19 cellular contexts compared by ENCODE assay signal in the genomic region with DNA sequence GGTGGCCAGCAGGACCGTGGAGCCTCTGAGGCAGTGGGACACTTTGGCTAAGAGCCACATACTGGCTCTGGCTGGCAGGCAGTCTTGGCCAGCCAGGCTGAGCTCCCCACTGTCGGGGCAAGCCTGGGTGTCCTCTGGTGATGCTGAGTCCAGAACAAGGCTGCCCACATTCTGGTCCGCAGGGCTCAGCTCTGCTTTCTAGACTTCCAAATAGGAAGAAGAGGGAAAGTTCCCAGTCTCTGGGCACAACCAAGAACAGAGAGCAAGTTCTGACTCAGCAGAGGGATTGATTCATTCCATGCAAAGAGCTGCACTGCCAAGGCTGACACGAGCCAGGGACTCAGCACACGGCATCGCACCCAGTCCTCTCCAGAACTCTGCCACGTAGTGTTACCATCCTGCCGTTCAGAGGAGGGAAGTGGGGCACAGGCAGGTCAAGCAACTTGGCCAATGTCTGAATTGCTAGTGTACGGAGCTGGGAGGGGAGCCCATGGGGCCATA. TPM values are rescaled to one million over a fixed set of nuclear protein-coding genes. Genes with fewer than 3 reads are reported as not detected.
DNase-seq lines count a peak whose midpoint lies in the region; ATAC-seq and TF ChIP-seq lines count a peak whose summit lies in the region.
"Had no signal": no experiment of that assay in that cellular context is flagged by ENCODE, and none has a peak within 500 bp of the region (broad histone marks: within the 10 kb centered on the region; RNA-seq: fewer than 3 reads in every experiment).

No MANE protein-coding gene starts in this region.

- H4K91ac ChIP-seq in neuronal stem cell (ENCODE audit: low read depth, low read length, poor library complexity): no peak overlapping the region

- H2BK15ac ChIP-seq in neuronal stem cell (ENCODE audit: low read length): no peak overlapping the region

- no peak overlapping the region for H3K27ac ChIP-seq in neuronal stem cell (replicated peaks; ENCODE audit: low read length)
- H3K27ac ChIP-seq: pancreas, thoracic aorta had no signal

- no peak overlapping the region for H3K18ac ChIP-seq in neuronal stem cell (ENCODE audit: low read length)

- H3K36me3 ChIP-seq in neuronal stem cell (replicated peaks in 1 of 2; ENCODE audit: control insufficient read depth in 2 of 2, insufficient read depth in 2 of 2, low read length in 2 of 2): no peaks in the 10 kb centered on the region
- H3K36me3 ChIP-seq: pancreas, thoracic aorta had no signal

- H3K4me2 ChIP-seq in neuronal stem cell (ENCODE audit: insufficient read depth, low read length, poor library complexity, severe bottlenecking): no peak overlapping the region

- no peak overlapping the region for H3K4ac ChIP-seq in neuronal stem cell (ENCODE audit: low read length)

- no peak overlapping the region for H2AK5ac ChIP-seq in neuronal stem cell (ENCODE audit: low read depth, low read length)

- no peak overlapping the region for H3K14ac ChIP-seq in neuronal stem cell (ENCODE audit: low read length)

- H3K4me3 ChIP-seq in epithelial cell of esophagus (ENCODE audit: low read length) (no peak overlapping the region), neuronal stem cell (ENCODE audit: low read length in 2 of 2) (no peak overlapping the region)
- H3K4me3 ChIP-seq: pancreas, thoracic aorta had no signal

- H2AFZ ChIP-seq in neuronal stem cell (ENCODE audit: low read length): no peak overlapping the region

- whole genome bisulfite sequencing in neuronal stem cell (ENCODE audit: extremely low coverage in 2 of 2, insufficient read length in 2 of 2, insufficient replicate concordance in 1 of 2), 2 donors: no CpG with 5 or more reads among the region's 9 CpGs

- H3K9me3 ChIP-seq in neuronal stem cell (replicated peaks in 1 of 2; ENCODE audit: control insufficient read depth in 2 of 2, insufficient read depth in 1 of 2, low read depth in 1 of 2, low read length in 2 of 2): no peaks in the 10 kb centered on the region
- H3K9me3 ChIP-seq: pancreas, thoracic aorta had no signal

- H3K27me3 ChIP-seq in neuronal stem cell (ENCODE audit: control insufficient read depth in 3 of 3, insufficient read depth in 3 of 3, low read depth in 1 of 3, low read length in 3 of 3): no peaks in the 10 kb centered on the region
- H3K27me3 ChIP-seq: pancreas had no signal

- no peak for ATAC-seq in HG03571 (IDR thresholded peaks at IDR 0.05; ENCODE audit: unreplicated experiment)
- no peak for ATAC-seq in HG03439 (IDR thresholded peaks at IDR 0.05; ENCODE audit: unreplicated experiment)
- ATAC-seq in HG03139 (IDR thresholded peaks at IDR 0.05; ENCODE audit: unreplicated experiment): no peak
- ATAC-seq: left colon, SK-N-SH treated with all-trans-retinoic acid at 6 μM for 48 hours had no signal

- no peak overlapping the region for H3K23ac ChIP-seq in neuronal stem cell (ENCODE audit: low read depth, low read length, poor library complexity)

- DNase-seq in EH (ENCODE audit: low read depth) (peak; percentile 23), M059J (ENCODE audit: low read depth) (peak; percentile 53), epithelial cell of esophagus (ENCODE audit: low read depth) (peak; percentile 27), neuronal stem cell (ENCODE audit: low spot score) (no peak), ACHN (no peak)
- DNase-seq: activated CD4-positive, alpha-beta T cell treated with anti-CD3 and anti-CD28 coated beads for 4 hours; activated CD8-positive, alpha-beta memory T cell treated with anti-CD3 and anti-CD28 coated beads, Interleukin-2, amount 50 U/mL, for 48 hours; C1 segment of cervical spinal cord; DMS53; Karpas-422; left colon; NCI-H446; pancreas; small intestine had no signal

- TF ChIP-seq CTCF in epithelial cell of esophagus (IDR thresholded peaks at IDR 0.05; ENCODE audit: insufficient read depth, low read depth, low read length, missing control alignments): no peak

- no peaks in the 10 kb centered on the region for H3K79me1 ChIP-seq in neuronal stem cell (ENCODE audit: low read depth, low read length)

- in situ Hi-C loops in ACHN (cut with HindIII; ENCODE audit: low pct_ligation_motif_present, low pct_unique_long_range_greater_than_20kb, low sequenced_read_pairs): no loop called here

- H4K8ac ChIP-seq in neuronal stem cell (ENCODE audit: low read depth, low read length): no peak overlapping the region

- H3K4me1 ChIP-seq in neuronal stem cell (ENCODE audit: control insufficient read depth in 2 of 2, insufficient read depth in 1 of 2, low read depth in 1 of 2, low read length in 2 of 2): peaks cover 0 to 3% of the 10 kb centered on the region in 2 donors
- H3K4me1 ChIP-seq: pancreas had no signal

- H2BK5ac ChIP-seq in neuronal stem cell (ENCODE audit: low read length): no peak overlapping the region

- H2BK120ac ChIP-seq in neuronal stem cell (ENCODE audit: low read depth, low read length): no peak overlapping the region

- H2BK12ac ChIP-seq in neuronal stem cell (ENCODE audit: low read length): no peak overlapping the region

- H3K9ac ChIP-seq in neuronal stem cell (ENCODE audit: low read depth, low read length, poor library complexity): peak overlapping the region; percentile 39

RNA-seq across cellular contexts. Expression of a gene that starts 58.9 kb away (rescaled TPM):
- total RNA-seq in M059J (2014; rRNA removed; shearing (Covaris generic)): not detected in 2 replicates
- polyA plus RNA-seq in neuronal stem cell (2013, experiment 1 of 2): 2.5 TPM
- polyA plus RNA-seq in neuronal stem cell (2013, experiment 2 of 2): 2.5 TPM
- total RNA-seq: thoracic aorta had no signal

Comparison
In these comparisons a context has a peak if more than half of its experiments do, and no peak if none do; other contexts are left out.
1. DNase-seq: peak in EH (single experiment), M059J (single experiment) and epithelial cell of esophagus (single experiment); none in neuronal stem cell (single experiment) and ACHN (single experiment).